Comparison of ENCODE assay signal across 1 cellular context in the genomic region with DNA sequence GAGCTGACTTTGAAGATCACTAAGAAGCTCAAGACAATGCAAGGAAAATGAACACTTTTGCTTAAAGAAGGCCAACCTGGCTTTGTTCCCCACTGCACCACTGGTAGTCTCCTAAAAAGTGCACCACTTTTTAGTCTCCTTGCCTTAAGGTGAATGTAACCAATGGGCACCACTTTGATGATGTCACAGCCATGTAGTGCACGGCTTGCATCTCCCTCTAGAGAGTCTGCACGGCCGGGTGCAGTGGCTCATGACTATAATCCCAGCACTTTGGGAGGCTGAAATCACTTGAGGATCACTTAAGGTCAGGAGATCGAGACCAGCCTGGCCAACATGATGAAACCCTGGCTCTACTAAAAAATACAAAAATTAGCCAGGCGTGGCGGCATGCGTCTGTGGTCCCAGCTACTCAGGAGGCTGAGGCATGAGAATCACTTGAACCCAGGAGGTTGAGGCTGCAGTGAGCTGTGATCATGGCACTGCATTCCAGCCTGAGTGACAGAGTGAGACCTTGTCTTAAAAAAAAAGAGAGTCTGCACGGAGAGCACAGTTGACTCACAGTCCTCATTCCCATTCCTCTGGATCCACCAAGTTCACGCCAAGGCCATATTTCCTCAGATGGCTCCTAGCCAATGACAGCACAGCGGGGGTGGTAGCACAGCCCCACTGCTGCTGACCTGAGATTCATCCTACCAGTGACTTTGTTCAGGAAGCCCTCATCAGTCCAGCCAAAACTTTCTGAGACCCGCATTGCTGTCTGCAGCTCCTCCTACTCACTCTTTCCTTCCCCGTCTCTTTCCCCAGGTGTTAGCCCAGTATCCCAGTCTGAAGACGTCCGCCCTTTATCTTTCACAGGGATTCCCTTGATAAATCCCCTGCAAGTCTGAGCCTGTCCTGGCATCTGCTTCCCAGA.
TF ChIP-seq lines count a peak whose summit lies in the region.

No MANE protein-coding gene starts in this region.

TF ChIP-seq in HepG2, 621 proteins besides CTCF, POLR2A, EP300 and RAD21 (continued from another document):
- TF ChIP-seq, protein P1, sequence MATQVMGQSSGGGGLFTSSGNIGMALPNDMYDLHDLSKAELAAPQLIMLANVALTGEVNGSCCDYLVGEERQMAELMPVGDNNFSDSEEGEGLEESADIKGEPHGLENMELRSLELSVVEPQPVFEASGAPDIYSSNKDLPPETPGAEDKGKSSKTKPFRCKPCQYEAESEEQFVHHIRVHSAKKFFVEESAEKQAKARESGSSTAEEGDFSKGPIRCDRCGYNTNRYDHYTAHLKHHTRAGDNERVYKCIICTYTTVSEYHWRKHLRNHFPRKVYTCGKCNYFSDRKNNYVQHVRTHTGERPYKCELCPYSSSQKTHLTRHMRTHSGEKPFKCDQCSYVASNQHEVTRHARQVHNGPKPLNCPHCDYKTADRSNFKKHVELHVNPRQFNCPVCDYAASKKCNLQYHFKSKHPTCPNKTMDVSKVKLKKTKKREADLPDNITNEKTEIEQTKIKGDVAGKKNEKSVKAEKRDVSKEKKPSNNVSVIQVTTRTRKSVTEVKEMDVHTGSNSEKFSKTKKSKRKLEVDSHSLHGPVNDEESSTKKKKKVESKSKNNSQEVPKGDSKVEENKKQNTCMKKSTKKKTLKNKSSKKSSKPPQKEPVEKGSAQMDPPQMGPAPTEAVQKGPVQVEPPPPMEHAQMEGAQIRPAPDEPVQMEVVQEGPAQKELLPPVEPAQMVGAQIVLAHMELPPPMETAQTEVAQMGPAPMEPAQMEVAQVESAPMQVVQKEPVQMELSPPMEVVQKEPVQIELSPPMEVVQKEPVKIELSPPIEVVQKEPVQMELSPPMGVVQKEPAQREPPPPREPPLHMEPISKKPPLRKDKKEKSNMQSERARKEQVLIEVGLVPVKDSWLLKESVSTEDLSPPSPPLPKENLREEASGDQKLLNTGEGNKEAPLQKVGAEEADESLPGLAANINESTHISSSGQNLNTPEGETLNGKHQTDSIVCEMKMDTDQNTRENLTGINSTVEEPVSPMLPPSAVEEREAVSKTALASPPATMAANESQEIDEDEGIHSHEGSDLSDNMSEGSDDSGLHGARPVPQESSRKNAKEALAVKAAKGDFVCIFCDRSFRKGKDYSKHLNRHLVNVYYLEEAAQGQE (IDR thresholded peaks at IDR 0.05; ENCODE audit: borderline replicate concordance in 1 of 2, low read depth in 1 of 2, low read length in 2 of 2) = no peak
- no peak for TF ChIP-seq ZNF747 (CRISPR knock-in tag; IDR thresholded peaks at IDR 0.05; ENCODE audit: borderline replicate concordance)
